13 cellular contexts compared by ENCODE assay signal in the genomic region with DNA sequence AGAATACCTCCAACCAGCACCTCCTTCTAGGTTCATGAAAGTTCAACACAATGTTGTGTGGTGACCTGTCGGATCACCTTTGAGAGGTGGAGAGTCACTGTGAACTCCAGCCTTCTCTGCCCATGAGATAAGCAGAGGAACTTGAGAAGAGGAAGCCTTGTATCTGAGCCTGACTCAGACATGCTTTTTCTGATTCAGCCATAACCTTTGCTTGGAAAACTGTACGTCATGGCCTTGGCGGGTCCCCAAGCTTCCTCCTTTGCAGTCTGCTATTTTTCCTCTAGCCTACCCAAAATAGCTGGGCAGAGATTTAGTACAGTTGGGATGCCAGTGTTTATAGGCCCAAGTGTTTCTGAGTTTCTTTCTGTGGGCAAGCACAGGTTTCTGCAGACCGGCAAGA.
DNase-seq lines count a peak whose midpoint lies in the region; ATAC-seq and TF ChIP-seq lines count a peak whose summit lies in the region.
"Had no signal": no experiment of that assay in that cellular context is flagged by ENCODE, and none has a peak within 500 bp of the region (broad histone marks: within the 10 kb centered on the region; RNA-seq: fewer than 3 reads in every experiment).

No MANE protein-coding gene starts in this region.

- DNase-seq in GM23248 (peak; percentile 63), ascending aorta (ENCODE audit: low spot score in 2 of 2) (peak; percentile 51 to 94), left cardiac atrium (peak; percentile 83), posterior vena cava (ENCODE audit: low spot score) (peak; percentile 95), NCI-H69 (lab: John Stamatoyannopoulos, UW) (no peak), COLO668 (lab: John Stamatoyannopoulos, UW; ENCODE audit: unreplicated experiment) (no peak), WERI-Rb-1 (no peak)
- DNase-seq: activated CD4-positive, alpha-beta T cell treated with anti-CD3 and anti-CD28 coated beads, Interleukin-2, amount 50 U/mL, for 48 hours; mesendoderm; SHP77; stimulated activated naive CD4-positive, alpha-beta T cell treated with Interleukin-2 at 50 U/mL for 16 hours had no signal

- no peaks in the 10 kb centered on the region for H3K9me2 ChIP-seq in GM23248 (ENCODE audit: insufficient read depth)

- no peaks in the 10 kb centered on the region for H3K4me1 ChIP-seq in GM23248 (ENCODE audit: insufficient read depth)
- peaks cover 14 to 40% of the 10 kb centered on the region in 2 donors for H3K4me1 ChIP-seq in ascending aorta

- H3K9me3 ChIP-seq in GM23248 (ENCODE audit: low read depth) (no peaks in the 10 kb centered on the region), ascending aorta (no peaks in the 10 kb centered on the region), WERI-Rb-1 (ENCODE audit: severe bottlenecking) (no peaks in the 10 kb centered on the region)

- TF ChIP-seq CTCF in ascending aorta (IDR thresholded peaks at IDR 0.05) (no peak), WERI-Rb-1 (IDR thresholded peaks at IDR 0.05; ENCODE audit: low read depth, low read length) (no peak)

- no peak overlapping the region for H3K9ac ChIP-seq in GM23248

- no peaks in the 10 kb centered on the region for H3K36me3 ChIP-seq in GM23248 (ENCODE audit: low read depth)
- H3K36me3 ChIP-seq in ascending aorta, result no peaks in the 10 kb centered on the region
- no peaks in the 10 kb centered on the region for H3K36me3 ChIP-seq in WERI-Rb-1

- H2AFZ ChIP-seq in GM23248, result no peak overlapping the region

- intact Hi-C loops in ascending aorta (cut with DNase I), result loop anchor here (5.0 kb wide), 2 partner anchors 78 to 97 kb away; no protein-coding TSS in a partner anchor
- intact Hi-C loops in left cardiac atrium (cut with DNase I), result no loop called here
- intact Hi-C loops in posterior vena cava (cut with DNase I), result no loop called here

- ATAC-seq in left cardiac atrium (peak; percentile 81 to 96), GM18858 (IDR thresholded peaks at IDR 0.05; ENCODE audit: unreplicated experiment) (no peak)

- no peaks in the 10 kb centered on the region for H3K79me2 ChIP-seq in GM23248 (ENCODE audit: insufficient read depth)

- no peak overlapping the region for H3K4me3 ChIP-seq in GM23248
- no peak overlapping the region for H3K4me3 ChIP-seq in ascending aorta
- no peak overlapping the region for H3K4me3 ChIP-seq in WERI-Rb-1 (ENCODE audit: low read depth, low read length)

- no peak overlapping the region for H3K4me2 ChIP-seq in GM23248 (ENCODE audit: unreplicated experiment)

- in situ Hi-C loops in GM23248 (cut with MboI), result no loop called here

- 55 to 57% methylated on average over 4 of the region's 4 CpGs for WGBS in GM23248 (ENCODE audit: low coverage in 1 of 2, low lambda C conversion rate in 2 of 2, missing lambda C conversion rate in 2 of 2), 2 experiments

- H3K27ac ChIP-seq in GM23248 (no peak overlapping the region), ascending aorta (peak overlapping the region; percentile 89), WERI-Rb-1 (no peak overlapping the region)
- H3K27ac ChIP-seq: epithelial cell of prostate had no signal

- no peaks in the 10 kb centered on the region for H3F3A ChIP-seq in GM23248 (ENCODE audit: insufficient read depth)

- no peaks in the 10 kb centered on the region for H4K20me1 ChIP-seq in GM23248 (ENCODE audit: insufficient read depth)

- H3K27me3 ChIP-seq in GM23248 (replicated peaks; ENCODE audit: insufficient read depth), result no peaks in the 10 kb centered on the region
- no peaks in the 10 kb centered on the region for H3K27me3 ChIP-seq in ascending aorta
- no peaks in the 10 kb centered on the region for H3K27me3 ChIP-seq in WERI-Rb-1 (ENCODE audit: insufficient read depth, low read depth, severe bottlenecking)

Comparison
In these comparisons a context has a peak if more than half of its experiments do, and no peak if none do; other contexts are left out.
1. DNase-seq: peak in GM23248 (single experiment), ascending aorta (2 of 2), left cardiac atrium (single experiment) and posterior vena cava (single experiment); none in NCI-H69 (single experiment), COLO668 (single experiment) and WERI-Rb-1 (single experiment).
2. H3K27ac ChIP-seq: peak in ascending aorta (2 of 2); none in GM23248 (single experiment) and WERI-Rb-1 (single experiment).